In genomic region chr15:31047437-31047836, GRCh38 we compare ENCODE assay signal across 20 cellular contexts. TPM values are rescaled to one million over a fixed set of nuclear protein-coding genes. Genes with fewer than 3 reads are reported as not detected.
DNase-seq lines count a peak whose midpoint lies in the region; ATAC-seq, FAIRE-seq and TF ChIP-seq lines count a peak whose summit lies in the region.
"Had no signal": no experiment of that assay in that cellular context is flagged by ENCODE, and none has a peak within 500 bp of the region (broad histone marks: within the 10 kb centered on the region; RNA-seq: fewer than 3 reads in every experiment).

No MANE protein-coding gene starts in this region.

- no peak overlapping the region for H3K56ac ChIP-seq in H1 (replicated peaks; ENCODE audit: insufficient read length, low read depth, low read length)

- H2AFZ ChIP-seq in H1 (ENCODE audit: low read length) (peak overlapping the region; percentile 99; the same call in 1 of the 2 replicates), neuronal stem cell (ENCODE audit: low read length) (no peak overlapping the region)

- H2BK120ac ChIP-seq in H1 (replicated peaks; ENCODE audit: low read depth, low read length) (no peak overlapping the region), neuronal stem cell (ENCODE audit: low read depth, low read length) (no peak overlapping the region)

- no peaks in the 10 kb centered on the region for H3K27me3 ChIP-seq in heart right ventricle
- no peaks in the 10 kb centered on the region; a peak in 1 of 7 replicates for H3K27me3 ChIP-seq in H1 (replicated peaks in 1 of 4; ENCODE audit: control insufficient read depth in 3 of 4, extremely low read depth in 1 of 4, insufficient read depth in 3 of 4, low read length in 3 of 4)
- peaks cover 0 to 5% (median 0%) of the 10 kb centered on the region in 3 experiments for H3K27me3 ChIP-seq in neuronal stem cell (ENCODE audit: control insufficient read depth in 3 of 3, insufficient read depth in 3 of 3, low read depth in 1 of 3, low read length in 3 of 3)

- no peak overlapping the region for H3K14ac ChIP-seq in H1 (ENCODE audit: insufficient read length)
- H3K14ac ChIP-seq in neuronal stem cell (ENCODE audit: low read length), result peak overlapping the region; percentile 56

- H2AK5ac ChIP-seq in H1 (ENCODE audit: low read depth, low read length) (no peak overlapping the region), neuronal stem cell (ENCODE audit: low read depth, low read length) (no peak overlapping the region)

- H4K8ac ChIP-seq in H1 (ENCODE audit: extremely low read depth, insufficient read depth, low read length) (no peak overlapping the region), neuronal stem cell (ENCODE audit: low read depth, low read length) (no peak overlapping the region)

- H3K4me3 ChIP-seq in heart right ventricle (no peak overlapping the region), H1 (ENCODE audit: extremely low read depth in 1 of 4, insufficient read depth in 2 of 4, low read depth in 3 of 4, low read length in 4 of 4) (no peak overlapping the region), neuronal stem cell (ENCODE audit: low read length in 2 of 2) (no peak overlapping the region)
- H3K4me3 ChIP-seq: HAP-1 had no signal

- H3K79me1 ChIP-seq in H1 (ENCODE audit: low read depth, low read length), result no peaks in the 10 kb centered on the region
- H3K79me1 ChIP-seq in neuronal stem cell (ENCODE audit: low read depth, low read length), result peaks cover 1% of the 10 kb centered on the region

- H2BK15ac ChIP-seq in H1 (ENCODE audit: low read length) (no peak overlapping the region), neuronal stem cell (ENCODE audit: low read length) (no peak overlapping the region)

- no peaks in the 10 kb centered on the region for H3K79me2 ChIP-seq in H1 (ENCODE audit: control insufficient read depth in 1 of 2, insufficient read depth in 2 of 2, low read length in 2 of 2)

- H3K18ac ChIP-seq in H1 (ENCODE audit: extremely low read depth, low read length) (no peak overlapping the region), neuronal stem cell (ENCODE audit: low read length) (peak overlapping the region; percentile 38)

- H2BK12ac ChIP-seq in H1 (ENCODE audit: low read depth, low read length), result no peak overlapping the region
- no peak overlapping the region for H2BK12ac ChIP-seq in neuronal stem cell (ENCODE audit: low read length)

- no peaks in the 10 kb centered on the region for H4K20me1 ChIP-seq in H1 (replicated peaks in 1 of 2; ENCODE audit: control insufficient read depth in 1 of 2, insufficient read depth in 2 of 2, low read length in 2 of 2)

- H3K23me2 ChIP-seq in H1 (ENCODE audit: low read depth, low read length), result 0 out of 2 replicates have a peak, but pooled peaks cover 3% of the 10 kb centered on the region

- H3K4me2 ChIP-seq in H1 (ENCODE audit: insufficient read depth in 1 of 2, low read depth in 2 of 2, low read length in 2 of 2) (no peak overlapping the region), neuronal stem cell (ENCODE audit: insufficient read depth, low read length, poor library complexity, severe bottlenecking) (no peak overlapping the region)

- no peak overlapping the region for H3K9ac ChIP-seq in H1 (replicated peaks in 1 of 4; ENCODE audit: extremely low read depth in 1 of 4, low read depth in 3 of 4, low read length in 3 of 4)
- H3K9ac ChIP-seq in neuronal stem cell (ENCODE audit: low read depth, low read length, poor library complexity), result no peak overlapping the region

- DNase-seq in left ventricle myocardium superior, result no peak
- DNase-seq in heart right ventricle, result no peak
- DNase-seq in H1 (ENCODE audit: low read depth in 1 of 2, low spot score in 2 of 2), result no peak
- DNase-seq in neuronal stem cell (ENCODE audit: low spot score), result no peak
- DNase-seq in LoVo (ENCODE audit: low spot score), result no peak
- no peak for DNase-seq in stimulated activated CD4-positive, alpha-beta T cell treated with anti-CD3 and anti-CD28 coated beads, Interleukin-2, amount 100 ng/mL, for 48 hours
- no peak for DNase-seq in RCC 7860 (ENCODE audit: low spot score)
- DNase-seq: BE2C; C1 segment of cervical spinal cord; CD4-positive, CD25-positive, alpha-beta regulatory T cell; CD8-positive, alpha-beta memory T cell; COR-L47; GOT3 had no signal

- H4K91ac ChIP-seq in H1 (replicated peaks; ENCODE audit: insufficient read length, low read length) (no peak overlapping the region), neuronal stem cell (ENCODE audit: low read depth, low read length, poor library complexity) (no peak overlapping the region)

- H3K27ac ChIP-seq in heart right ventricle (no peak overlapping the region), H1 (ENCODE audit: low read depth, low read length) (no peak overlapping the region), neuronal stem cell (replicated peaks; ENCODE audit: low read length) (no peak overlapping the region)

- ATAC-seq in left ventricle myocardium superior (peak; percentile 26), heart right ventricle (no peak)
- ATAC-seq: HepG2 had no signal

- H3K36me3 ChIP-seq in heart right ventricle, result no peaks in the 10 kb centered on the region
- no peaks in the 10 kb centered on the region for H3K36me3 ChIP-seq in H1 (ENCODE audit: control insufficient read depth in 2 of 4, insufficient read depth in 4 of 4, low read length in 3 of 4)
- H3K36me3 ChIP-seq in neuronal stem cell (replicated peaks in 1 of 2; ENCODE audit: control insufficient read depth in 2 of 2, insufficient read depth in 2 of 2, low read length in 2 of 2), result no peaks in the 10 kb centered on the region
- H3K36me3 ChIP-seq: BE2C, HAP-1 had no signal

- 0 out of 2 replicates have a peak overlapping the region, but pooled peaks have one; percentile 72 for H2BK20ac ChIP-seq in H1 (ENCODE audit: low read length)

- no peak overlapping the region for H4K5ac ChIP-seq in H1 (ENCODE audit: insufficient read length, low read depth, low read length)

- intact Hi-C loops in left ventricle myocardium superior (cut with micrococcal nuclease), result no loop called here
- intact Hi-C loops in heart right ventricle (cut with DNase I), result no loop called here

- no peak for TF ChIP-seq EP300 in H1 (IDR thresholded peaks at IDR 0.05; ENCODE audit: borderline replicate concordance in 1 of 2, low read depth in 2 of 2, low read length in 2 of 2)

- H2BK5ac ChIP-seq in H1 (ENCODE audit: low read depth, low read length), result no peak overlapping the region
- no peak overlapping the region for H2BK5ac ChIP-seq in neuronal stem cell (ENCODE audit: low read length)

- TF ChIP-seq POLR2A in H1 (IDR thresholded peaks at IDR 0.05; ENCODE audit: control extremely low read depth in 1 of 2, low read depth in 2 of 2, low read length in 2 of 2), result no peak

- WGBS in heart right ventricle, 2 donors, result 84 to 89% methylated on average over 8 of the region's 8 CpGs
- WGBS in H1 (ENCODE audit: extremely low coverage in 1 of 2, insufficient coverage in 1 of 2, insufficient read length in 1 of 2, insufficient replicate concordance in 2 of 2, low coverage in 1 of 2, low lambda C conversion rate in 2 of 2, missing lambda C conversion rate in 1 of 2), 2 experiments, result 94% methylated on average over 7 of the region's 8 CpGs; no CpG with 5 or more reads in 1 of the 2 experiments
- WGBS in neuronal stem cell (ENCODE audit: extremely low coverage in 2 of 2, insufficient read length in 2 of 2, insufficient replicate concordance in 1 of 2), 2 donors, result no CpG with 5 or more reads among the region's 8 CpGs

- peaks cover 0 to 20% (median 0%) of the 10 kb centered on the region in 9 donors for H3K4me1 ChIP-seq in heart right ventricle
- H3K4me1 ChIP-seq in H1 (replicated peaks in 1 of 4; ENCODE audit: control insufficient read depth in 3 of 4, insufficient read depth in 4 of 4, low read length in 3 of 4), result peaks cover 0 to 5% (median 3%) of the 10 kb centered on the region in 4 experiments; a peak in 1 of 7 replicates
- H3K4me1 ChIP-seq in neuronal stem cell (ENCODE audit: control insufficient read depth in 2 of 2, insufficient read depth in 1 of 2, low read depth in 1 of 2, low read length in 2 of 2), result no peaks in the 10 kb centered on the region
- H3K4me1 ChIP-seq: BE2C, HAP-1 had no signal

- H3K4ac ChIP-seq in H1 (replicated peaks; ENCODE audit: insufficient read length, low read depth, low read length) (no peak overlapping the region), neuronal stem cell (ENCODE audit: low read length) (no peak overlapping the region)

- H3K9me3 ChIP-seq in heart right ventricle (no peaks in the 10 kb centered on the region), H1 (ENCODE audit: insufficient read depth in 2 of 2, low read depth in 1 of 2, low read length in 1 of 2) (no peaks in the 10 kb centered on the region), neuronal stem cell (replicated peaks in 1 of 2; ENCODE audit: control insufficient read depth in 2 of 2, insufficient read depth in 1 of 2, low read depth in 1 of 2, low read length in 2 of 2) (no peaks in the 10 kb centered on the region)
- H3K9me3 ChIP-seq: BE2C, HAP-1 had no signal

- TF ChIP-seq RAD21 in H1 (IDR thresholded peaks at IDR 0.05 in 1 of 2, conservative IDR thresholded peaks at IDR 0.05 in 1 of 2; ENCODE audit: low read depth in 2 of 2, low read length in 2 of 2), result no peak

- FAIRE-seq in H1 (lab: Jason Lieb, UNC), result no peak
- FAIRE-seq in RCC 7860 (lab: Jason Lieb, UNC), result no peak
- FAIRE-seq: D721Med, G401.6, GM12891, HepG2 had no signal

- no peak for TF ChIP-seq CTCF in heart right ventricle (IDR thresholded peaks at IDR 0.05)
- TF ChIP-seq CTCF in H1 (IDR thresholded peaks at IDR 0.05; ENCODE audit: control extremely low read depth in 1 of 3, insufficient read depth in 1 of 3, low read depth in 1 of 3, low read length in 3 of 3), result no peak

- CTCF ChIA-PET in H1 (lab: Charles Lee; ENCODE audit: partially characterized antibody), result interaction anchor here (1.1 to 1.7 kb wide), 3 partner anchors 33 to 82 kb away, joined by 3 to 6 read pairs (median 4); no protein-coding TSS in a partner anchor

- H3K23ac ChIP-seq in H1 (ENCODE audit: insufficient read length), result no peak overlapping the region
- H3K23ac ChIP-seq in neuronal stem cell (ENCODE audit: low read depth, low read length, poor library complexity), result no peak overlapping the region

- POLR2A ChIA-PET in H1 (lab: Charles Lee; ENCODE audit: partially characterized antibody), result no interaction called here

RNA-seq across cellular contexts. Expression of gene TRPM1, which starts 54.1 kb away (rescaled TPM):
- total RNA-seq in left ventricle myocardium superior (not detected), heart right ventricle (not detected)
- polyA plus RNA-seq in heart right ventricle (under 1 TPM in 1 of 2 donors, not detected in 1; 0.06 TPM), H1 (2011; rRNA removed) (0.05 and 0.16 TPM in 2 replicates)
- total RNA-seq in H1 (2021; fragmentation: NEBNext Ultra II Directional; extraction: Animal tissue kit (Norgen Biotek cat#: 25700)), result not detected in 2 replicates
- 0.08 TPM for polyA plus RNA-seq in H1 (2011; cell fraction: cytosol; rRNA removed)
- 0.21 TPM for polyA plus RNA-seq in H1 (2011; cell fraction: nucleus; rRNA removed)
- 0.07 to 0.17 TPM in 2 of 4 replicates, not detected in the others for polyA plus RNA-seq in H1 (2012, experiment 1 of 2)
- polyA plus RNA-seq in H1 (2012, experiment 2 of 2), result not detected
- polyA plus RNA-seq in H1 (2013, experiment 1 of 2), result 0.24 TPM
- polyA plus RNA-seq in H1 (2013, experiment 2 of 2), result 0.33 TPM
- 0.12 and 0.25 TPM in 2 replicates for polyA minus RNA-seq in H1 (2011; rRNA and poly(A)+ RNA removed)
- not detected for polyA minus RNA-seq in H1 (2011; cell fraction: cytosol; rRNA and poly(A)+ RNA removed)
- not detected for polyA minus RNA-seq in H1 (2011; cell fraction: nucleus; rRNA and poly(A)+ RNA removed)
- polyA plus RNA-seq in neuronal stem cell (2013, experiment 1 of 2), result not detected
- not detected for polyA plus RNA-seq in neuronal stem cell (2013, experiment 2 of 2)
- total RNA-seq: A172; CD4-positive, CD25-positive, alpha-beta regulatory T cell; CD8-positive, alpha-beta memory T cell; HepG2 had no signal
- polyA plus RNA-seq: CD4-positive, CD25-positive, alpha-beta regulatory T cell; HepG2; IgD-negative memory B cell had no signal

RNA-seq across cellular contexts. Expression of gene MTMR10, which starts 56.0 kb away (rescaled TPM):
- 34.8 TPM for total RNA-seq in left ventricle myocardium superior
- 10 to 100 TPM; 17.3 to 50.1 (median 30.2) TPM for total RNA-seq in heart right ventricle
- polyA plus RNA-seq in heart right ventricle, result 10 to 100 TPM in 1 of 2 donors, 1 to 10 TPM in 1; 9.4 to 13.9 TPM
- 13.1 and 13.7 TPM in 2 replicates for total RNA-seq in H1 (2021; fragmentation: NEBNext Ultra II Directional; extraction: Animal tissue kit (Norgen Biotek cat#: 25700))
- 3.7 and 3.8 TPM in 2 replicates for polyA plus RNA-seq in H1 (2011; rRNA removed)
- polyA plus RNA-seq in H1 (2011; cell fraction: cytosol; rRNA removed), result 5.7 TPM
- polyA plus RNA-seq in H1 (2011; cell fraction: nucleus; rRNA removed), result 6.2 TPM
- 6.5 to 9.4 TPM (median 7.7 TPM) in 4 replicates for polyA plus RNA-seq in H1 (2012, experiment 1 of 2)
- 0.83 TPM for polyA plus RNA-seq in H1 (2012, experiment 2 of 2)
- 7.4 TPM for polyA plus RNA-seq in H1 (2013, experiment 1 of 2)
- 6.8 TPM for polyA plus RNA-seq in H1 (2013, experiment 2 of 2)
- 10.3 and 14.0 TPM in 2 replicates for polyA minus RNA-seq in H1 (2011; rRNA and poly(A)+ RNA removed)
- polyA minus RNA-seq in H1 (2011; cell fraction: cytosol; rRNA and poly(A)+ RNA removed), result 8.7 TPM
- 23.1 TPM for polyA minus RNA-seq in H1 (2011; cell fraction: nucleus; rRNA and poly(A)+ RNA removed)
- polyA plus RNA-seq in neuronal stem cell (2013, experiment 1 of 2), result 7.8 TPM
- 7.9 TPM for polyA plus RNA-seq in neuronal stem cell (2013, experiment 2 of 2)
